Comparison of ENCODE assay signal across 10 cellular contexts in genomic region chr4:10100734-10101216, GRCh38. TPM values are rescaled to one million over a fixed set of nuclear protein-coding genes. Genes with fewer than 3 reads are reported as not detected.
DNase-seq lines count a peak whose midpoint lies in the region; ATAC-seq and TF ChIP-seq lines count a peak whose summit lies in the region.
"Had no signal": no experiment of that assay in that cellular context is flagged by ENCODE, and none has a peak within 500 bp of the region (broad histone marks: within the 10 kb centered on the region; RNA-seq: fewer than 3 reads in every experiment).

No MANE protein-coding gene starts in this region.

- H3K27me3 ChIP-seq in BLaER1: no peaks in the 10 kb centered on the region
- H3K27me3 ChIP-seq in NT2/D1 (ENCODE audit: insufficient read depth, insufficient read length): no peaks in the 10 kb centered on the region
- no peaks in the 10 kb centered on the region for H3K27me3 ChIP-seq in colonic mucosa

- TF ChIP-seq CTCF in colonic mucosa (IDR thresholded peaks at IDR 0.05): no peak

- DNase-seq in NT2/D1 (ENCODE audit: low read depth, low spot score) (no peak), colonic mucosa (peak; percentile 45), naive B cell (no peak), posterior cingulate gyrus (no peak), hepatic stellate cell (ENCODE audit: low spot score) (no peak), HuH-7.5 (ENCODE audit: low spot score) (no peak)
- DNase-seq: COR-L47, erythroblast had no signal

- peak; percentile 36 to 38 for ATAC-seq in naive B cell (ENCODE audit: low read depth in 2 of 2)
- ATAC-seq in GM19397 (IDR thresholded peaks at IDR 0.05; ENCODE audit: unreplicated experiment): no peak

- peak overlapping the region; percentile 41; the same call in 1 of the 2 replicates for H3K9ac ChIP-seq in BLaER1
- peak overlapping the region; percentile 13 for H3K9ac ChIP-seq in NT2/D1 (ENCODE audit: insufficient read length, low read depth)
- no peak overlapping the region for H3K9ac ChIP-seq in colonic mucosa (ENCODE audit: low read depth in 2 of 2, low read length in 2 of 2)

- intact Hi-C loops in colonic mucosa (cut with DNase I) (no loop called here), posterior cingulate gyrus (cut with DNase I) (no loop called here)

- peak overlapping the region; percentile 19; the same call in 1 of the 2 replicates for H3K4me3 ChIP-seq in BLaER1
- H3K4me3 ChIP-seq in NT2/D1 (ENCODE audit: insufficient read length, low read depth): no peak overlapping the region
- H3K4me3 ChIP-seq in colonic mucosa: no peak overlapping the region

- H3K27ac Mint-ChIP-seq in naive B cell: peak overlapping the region in 4 of 6 donors; percentile 36 to 91 (median 72)

- no peaks in the 10 kb centered on the region for H3K27me3 Mint-ChIP-seq in naive B cell

- H3K36me3 Mint-ChIP-seq in naive B cell: peaks cover 7 to 10% of the 10 kb centered on the region in 2 donors

- no peaks in the 10 kb centered on the region for H3K9me3 Mint-ChIP-seq in naive B cell

- H3K9me3 ChIP-seq in BLaER1 (no peaks in the 10 kb centered on the region), NT2/D1 (ENCODE audit: insufficient read depth, low read length) (no peaks in the 10 kb centered on the region), colonic mucosa (no peaks in the 10 kb centered on the region)

- peak overlapping the region; percentile 85 for H3K4me2 ChIP-seq in BLaER1

- H4K20me1 ChIP-seq in BLaER1: peaks cover 87% of the 10 kb centered on the region

- peak overlapping the region in 1 of 8 donors; percentile 60 for H3K4me3 Mint-ChIP-seq in naive B cell

- peaks cover 48 to 75% (median 74%) of the 10 kb centered on the region in 3 donors for H3K4me1 Mint-ChIP-seq in naive B cell

- peaks cover 80% of the 10 kb centered on the region for H3K36me3 ChIP-seq in BLaER1
- peaks cover 99% of the 10 kb centered on the region for H3K36me3 ChIP-seq in NT2/D1 (ENCODE audit: insufficient read depth, insufficient read length, low read length)
- H3K36me3 ChIP-seq in colonic mucosa: peaks cover 9% of the 10 kb centered on the region

- H3K4me1 ChIP-seq in BLaER1 (peaks cover 100% of the 10 kb centered on the region), NT2/D1 (ENCODE audit: insufficient read depth, insufficient read length) (peaks cover 33% of the 10 kb centered on the region), colonic mucosa (no peaks in the 10 kb centered on the region)

- H3K27ac ChIP-seq in BLaER1 (peak overlapping the region; percentile 57), colonic mucosa (no peak overlapping the region)

RNA-seq across cellular contexts. Expression of gene WDR1, which starts 15.8 kb away (rescaled TPM):
- 100 to 1,000 TPM; 437 to 476 TPM for total RNA-seq in colonic mucosa
- 100 to 1,000 TPM; 145 to 210 (median 186) TPM for polyA plus RNA-seq in naive B cell (ENCODE audit: low read depth in 6 of 6)

Comparison
In these comparisons a context has a peak if more than half of its experiments do, and no peak if none do; other contexts are left out.
1. H3K9ac ChIP-seq: peak in BLaER1 (single experiment) and NT2/D1 (single experiment); none in colonic mucosa (0 of 2).